ENCODE assay signal across 17 cellular contexts in the genomic region with DNA sequence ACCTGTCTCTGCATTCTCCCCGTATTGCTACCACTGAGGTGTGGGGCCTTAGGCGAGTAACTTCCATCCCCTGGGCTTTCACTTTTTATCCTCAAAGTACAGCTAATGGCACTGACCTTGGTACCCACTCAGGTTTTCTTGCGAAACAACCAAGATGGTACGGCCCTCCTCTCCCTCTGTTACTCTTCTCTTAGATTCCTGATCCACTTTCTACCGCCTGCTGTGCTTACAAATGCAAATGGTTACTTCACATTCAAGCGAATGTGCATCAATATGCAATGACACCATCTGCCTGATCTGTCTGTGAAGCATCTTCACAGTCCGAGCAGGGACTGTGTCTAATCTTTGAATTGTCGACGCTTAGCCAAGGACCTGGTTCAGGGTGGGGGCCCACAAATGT.
"Had no signal": no experiment of that assay in that cellular context is flagged by ENCODE, and none has a peak within 500 bp of the region (broad histone marks: within the 10 kb centered on the region; RNA-seq: fewer than 3 reads in every experiment).

No MANE protein-coding gene starts in this region.

- ATAC-seq: activated T-cell treated with anti-CD3 and anti-CD28 coated beads, Interleukin-2, amount 50 U/mL, for 72 hours; heart left ventricle; left ventricle myocardium superior had no signal

- H3K27ac Mint-ChIP-seq: activated T-cell treated with anti-CD3 and anti-CD28 coated beads, Interleukin-2, amount 50 U/mL, for 72 hours had no signal

- H3K27me3 ChIP-seq: colonic mucosa, heart left ventricle, tibial artery had no signal

- H3K27ac ChIP-seq: colonic mucosa, heart left ventricle, parathyroid adenoma, tibial artery, VCaP had no signal

- H3K36me3 ChIP-seq: colonic mucosa, heart left ventricle, tibial artery had no signal

- H3K9ac ChIP-seq: parathyroid adenoma had no signal

- H3K9me3 ChIP-seq: colonic mucosa, heart left ventricle, tibial artery had no signal

- H3K4me3 Mint-ChIP-seq: activated T-cell treated with anti-CD3 and anti-CD28 coated beads, Interleukin-2, amount 50 U/mL, for 72 hours; central memory CD8-positive, alpha-beta T cell had no signal

- H2AFZ ChIP-seq: parathyroid adenoma had no signal

- DNase-seq: activated CD4-positive, alpha-beta T cell treated with anti-CD3 and anti-CD28 coated beads, Interleukin-2, amount 50 U/mL, for 4 hours; activated effector memory CD4-positive, alpha-beta T cell treated with anti-CD3 and anti-CD28 coated beads, Interleukin-2, amount 50 U/mL, for 16 hours; activated naive CD4-positive, alpha-beta T cell treated with anti-CD3 and anti-CD28 coated beads, Interleukin-2, amount 50 U/mL, for 16 hours; activated T-cell treated with anti-CD3 and anti-CD28 coated beads, Interleukin-2, amount 50 U/mL, for 72 hours; aorta; colonic mucosa; heart left ventricle; left ventricle myocardium superior; stimulated activated CD4-positive, alpha-beta T cell treated with anti-CD3 and anti-CD28 coated beads, Interleukin-12 subunit alpha, Interleukin-12 subunit beta, amount 100 ng/mL, for 4 hours; stimulated activated CD4-positive, alpha-beta T cell treated with anti-CD3 and anti-CD28 coated beads, Interleukin-1b, Interleukin-23, amount 100 ng/mL, for 48 hours; stimulated activated CD8-positive, alpha-beta memory T cell treated with anti-CD3 and anti-CD28 coated beads, Interleukin-4, amount 100 ng/mL, for 48 hours; stimulated activated naive CD4-positive, alpha-beta T cell; T-helper 2 cell; tibial artery had no signal

- H3K4me1 ChIP-seq: colonic mucosa, parathyroid adenoma had no signal

- H3K4me1 Mint-ChIP-seq: central memory CD8-positive, alpha-beta T cell had no signal

- H3K9me3 Mint-ChIP-seq: activated T-cell treated with anti-CD3 and anti-CD28 coated beads, Interleukin-2, amount 50 U/mL, for 72 hours; central memory CD8-positive, alpha-beta T cell had no signal

- H3K4me3 ChIP-seq: colonic mucosa, heart left ventricle, tibial artery had no signal
